In the genomic region with DNA sequence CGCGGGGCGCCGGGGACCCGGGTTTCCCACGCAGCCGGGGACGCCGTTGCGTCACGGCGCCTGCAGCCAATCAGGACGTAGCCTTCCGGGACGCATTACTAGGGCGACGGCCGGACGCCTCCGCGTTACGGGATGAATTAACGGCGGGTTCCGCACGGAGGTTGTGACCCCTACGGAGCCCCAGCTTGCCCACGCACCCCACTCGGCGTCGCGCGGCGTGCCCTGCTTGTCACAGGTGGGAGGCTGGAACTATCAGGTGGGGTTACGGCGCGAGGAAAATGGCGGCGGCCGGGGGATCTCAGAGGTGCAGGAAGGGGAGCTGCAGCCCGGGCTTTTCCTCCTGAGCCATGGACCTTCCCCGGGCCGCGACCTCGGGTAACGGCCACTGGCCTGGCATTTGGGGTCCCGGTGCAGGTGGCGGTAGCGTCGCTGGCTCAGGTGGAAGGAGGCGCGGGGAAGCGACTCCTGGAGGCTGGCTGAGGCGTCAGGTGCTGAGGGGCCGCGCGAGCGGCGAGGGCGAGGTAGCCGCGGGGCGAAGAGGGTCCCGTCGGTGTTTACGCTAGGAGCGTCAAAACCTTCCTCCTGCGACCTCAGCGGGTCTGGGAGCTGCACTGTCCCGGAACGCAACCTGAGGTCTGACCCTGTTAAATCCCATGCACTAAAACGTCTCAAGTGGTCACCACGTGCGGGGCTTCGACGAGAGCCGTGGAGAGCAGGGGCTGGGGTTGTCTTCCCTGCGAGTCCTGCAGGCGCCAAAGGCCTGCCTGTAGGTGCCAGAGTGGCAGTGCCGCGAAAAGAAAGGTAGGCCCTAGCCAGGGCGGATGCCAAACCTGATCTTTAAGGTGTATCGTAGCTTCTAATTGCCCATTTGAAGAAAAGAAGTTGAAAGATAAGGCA, we compare ENCODE assay signal across 1 cellular context.
TF ChIP-seq lines count a peak whose summit lies in the region.

LCLAT1 (plus strand) TSS at position 98 of the 897 bp plus-strand sequence. CDS start 78,345 bp downstream, outside the sequence.

TF ChIP-seq in HCT116, 20 proteins besides CTCF, POLR2A, EP300 and RAD21 (continued from another document):
- TF ChIP-seq REST (IDR thresholded peaks at IDR 0.05; ENCODE audit: low read depth) (no peak), SIN3A (IDR thresholded peaks at IDR 0.05; ENCODE audit: low read depth) (peak; percentile 68; the same call in 1 of the 2 replicates)
- TF ChIP-seq, protein P1, sequence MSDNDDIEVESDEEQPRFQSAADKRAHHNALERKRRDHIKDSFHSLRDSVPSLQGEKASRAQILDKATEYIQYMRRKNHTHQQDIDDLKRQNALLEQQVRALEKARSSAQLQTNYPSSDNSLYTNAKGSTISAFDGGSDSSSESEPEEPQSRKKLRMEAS (IDR thresholded peaks at IDR 0.05): peak; percentile 88
